ENCODE assay signal across 1 cellular context in genomic region chr2:164777847-164778246, GRCh38.
TF ChIP-seq lines count a peak whose summit lies in the region.

No MANE protein-coding gene starts in this region.

TF ChIP-seq in WTC11, 78 proteins besides CTCF, POLR2A, EP300 and RAD21 (continued from another document):
- TF ChIP-seq AFF4 (CRISPR knock-in tag; IDR thresholded peaks at IDR 0.05; ENCODE audit: borderline replicate concordance) (no peak), ZBTB21 (CRISPR knock-in tag; IDR thresholded peaks at IDR 0.05; ENCODE audit: borderline replicate concordance) (no peak), ESRRA (CRISPR knock-in tag; IDR thresholded peaks at IDR 0.05; ENCODE audit: borderline replicate concordance) (no peak), TEAD4 (CRISPR knock-in tag; IDR thresholded peaks at IDR 0.05) (no peak), ZNF416 (CRISPR knock-in tag; IDR thresholded peaks at IDR 0.05) (no peak), RORB (CRISPR knock-in tag; IDR thresholded peaks at IDR 0.05) (no peak)
- TF ChIP-seq, protein P1, sequence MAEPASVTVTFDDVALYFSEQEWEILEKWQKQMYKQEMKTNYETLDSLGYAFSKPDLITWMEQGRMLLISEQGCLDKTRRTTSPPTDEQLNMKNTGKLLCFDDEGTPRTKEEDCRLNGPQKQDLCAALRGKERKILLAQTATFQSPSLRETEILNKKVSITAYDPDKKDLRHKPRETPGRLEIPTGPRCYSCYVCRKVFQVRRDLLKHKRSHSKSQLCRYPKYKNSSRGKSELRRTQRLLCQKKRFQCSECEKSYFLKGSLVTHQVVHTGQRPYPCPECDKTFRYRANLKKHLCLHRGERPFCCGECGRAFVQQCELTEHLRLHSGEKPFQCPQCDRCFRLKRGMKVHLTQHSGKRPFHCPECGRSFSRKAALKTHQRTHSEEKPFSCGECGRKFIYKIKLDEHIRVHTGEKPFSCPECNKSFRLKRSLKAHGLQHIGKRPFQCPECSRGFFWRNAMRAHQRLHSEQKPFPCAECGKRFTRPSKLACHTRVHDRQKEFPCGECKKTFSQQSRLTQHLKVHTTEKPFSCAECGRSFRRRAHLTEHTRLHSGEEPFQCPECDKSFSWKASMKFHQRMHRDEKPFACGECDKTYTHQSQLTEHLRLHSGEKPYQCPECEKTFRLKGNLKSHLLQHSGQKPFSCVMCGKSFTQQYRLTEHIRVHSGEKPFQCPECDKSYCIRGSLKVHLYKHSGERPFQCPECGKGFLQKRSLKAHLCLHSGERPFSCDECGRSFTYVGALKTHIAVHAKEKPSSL (CRISPR knock-in tag; conservative IDR thresholded peaks at IDR 0.05), result no peak
- TF ChIP-seq, protein P2, sequence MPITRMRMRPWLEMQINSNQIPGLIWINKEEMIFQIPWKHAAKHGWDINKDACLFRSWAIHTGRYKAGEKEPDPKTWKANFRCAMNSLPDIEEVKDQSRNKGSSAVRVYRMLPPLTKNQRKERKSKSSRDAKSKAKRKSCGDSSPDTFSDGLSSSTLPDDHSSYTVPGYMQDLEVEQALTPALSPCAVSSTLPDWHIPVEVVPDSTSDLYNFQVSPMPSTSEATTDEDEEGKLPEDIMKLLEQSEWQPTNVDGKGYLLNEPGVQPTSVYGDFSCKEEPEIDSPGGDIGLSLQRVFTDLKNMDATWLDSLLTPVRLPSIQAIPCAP (CRISPR knock-in tag; IDR thresholded peaks at IDR 0.05), result no peak
